29 cellular contexts compared by ENCODE assay signal in the genomic region with DNA sequence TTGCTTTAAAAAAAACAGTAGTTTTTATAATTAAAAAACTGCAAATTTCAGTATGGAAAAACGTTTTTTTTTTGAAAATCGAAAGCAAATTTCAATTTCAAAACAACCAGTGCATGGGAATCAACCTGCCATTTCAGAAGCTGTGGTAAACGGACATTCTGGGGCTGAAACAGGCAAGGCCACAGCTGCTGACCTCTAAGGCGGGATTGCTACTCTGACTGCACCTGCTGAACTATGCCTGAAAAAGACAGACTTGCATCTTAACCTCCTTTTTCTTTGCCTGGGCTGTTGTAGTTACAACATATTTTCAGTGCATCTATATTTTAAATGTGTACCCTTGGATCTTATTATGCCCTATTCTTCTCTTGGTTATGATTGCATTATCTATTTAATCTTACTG.
"Had no signal": no experiment of that assay in that cellular context is flagged by ENCODE, and none has a peak within 500 bp of the region (broad histone marks: within the 10 kb centered on the region; RNA-seq: fewer than 3 reads in every experiment).

No MANE protein-coding gene starts in this region.

- DNase-seq: Kasumi-1, MG63, MV-4-11, NCI-H1092, NCI-H1105, NCI-H1417 treated with DMSO at 0.1 percent for 48 hours, NCI-H1436 treated with DMSO at 0.1 percent for 48 hours, NCI-H1694 treated with DMSO at 0.1 percent for 48 hours, NCI-H187 treated with DMSO at 0.1 percent for 48 hours, NCI-H2029, NCI-H2081, NCI-H2171 treated with DMSO at 0.1 percent for 48 hours, NCI-H2227 treated with DMSO at 0.1 percent for 48 hours, NCI-H345, NCI-H446, NCI-H510A treated with DMSO at 0.1 percent for 48 hours, NCI-H524 treated with DMSO at 0.1 percent for 48 hours, NCI-H526 treated with DMSO at 0.1 percent for 48 hours, NCI-H82, OCI-M1, PC-3, Peyer's patch, Right ventricle myocardium superior, RPMI8226, SHP77 treated with DMSO at 0.1 percent for 48 hours, SK-N-SH, SW 1271, T-helper 1 cell had no signal

- H3K4me3 ChIP-seq: MG63, Peyer's patch, SJSA1 had no signal

- H3K27ac ChIP-seq: Peyer's patch, SJSA1 had no signal

- ATAC-seq: PC-3 had no signal

- H3K9me3 ChIP-seq: MG63, Peyer's patch, SJSA1, SK-N-SH had no signal

- H3K36me3 ChIP-seq: MG63, Peyer's patch, SJSA1 had no signal

- H3K9ac ChIP-seq: SK-N-SH had no signal

- H3K4me2 ChIP-seq: SK-N-SH had no signal

- H3K27me3 ChIP-seq: MG63, Peyer's patch, SJSA1 had no signal

- H3K4me1 ChIP-seq: Peyer's patch, SJSA1 had no signal
